ENCODE assay signal across 1 cellular context in the genomic region with DNA sequence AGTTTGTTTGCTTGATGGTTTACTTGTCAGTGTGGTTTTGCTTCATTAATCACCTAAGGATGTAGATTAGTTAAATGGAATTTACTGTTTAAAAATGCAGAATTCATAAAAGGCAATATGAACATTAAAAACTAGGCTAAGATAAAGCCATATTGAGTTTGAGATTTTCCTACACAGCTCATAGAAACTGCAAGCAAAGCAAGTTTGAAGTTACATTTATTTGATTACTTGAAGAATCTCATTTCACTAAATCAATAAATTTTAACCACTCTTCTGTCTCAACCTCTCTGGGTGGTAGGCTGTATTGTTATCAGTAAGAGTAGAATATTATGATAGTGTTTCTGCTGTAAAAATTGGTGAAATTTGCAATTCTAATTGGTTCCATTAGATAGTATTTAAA.
TF ChIP-seq lines count a peak whose summit lies in the region.

No MANE protein-coding gene starts in this region.

TF ChIP-seq in HepG2, 621 proteins besides CTCF, POLR2A, EP300 and RAD21 (continued from another document):
- TF ChIP-seq, protein P1, sequence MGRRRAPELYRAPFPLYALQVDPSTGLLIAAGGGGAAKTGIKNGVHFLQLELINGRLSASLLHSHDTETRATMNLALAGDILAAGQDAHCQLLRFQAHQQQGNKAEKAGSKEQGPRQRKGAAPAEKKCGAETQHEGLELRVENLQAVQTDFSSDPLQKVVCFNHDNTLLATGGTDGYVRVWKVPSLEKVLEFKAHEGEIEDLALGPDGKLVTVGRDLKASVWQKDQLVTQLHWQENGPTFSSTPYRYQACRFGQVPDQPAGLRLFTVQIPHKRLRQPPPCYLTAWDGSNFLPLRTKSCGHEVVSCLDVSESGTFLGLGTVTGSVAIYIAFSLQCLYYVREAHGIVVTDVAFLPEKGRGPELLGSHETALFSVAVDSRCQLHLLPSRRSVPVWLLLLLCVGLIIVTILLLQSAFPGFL (CRISPR knock-in tag; IDR thresholded peaks at IDR 0.05), result no peak
- TF ChIP-seq JUN (CRISPR knock-in tag; IDR thresholded peaks at IDR 0.05), result no peak
- peak; percentile 40; the same call in 1 of the 2 replicates for TF ChIP-seq MAFF (IDR thresholded peaks at IDR 0.05; ENCODE audit: low read depth, low read length)
- TF ChIP-seq MAFK (conservative IDR thresholded peaks at IDR 0.05 in 1 of 2, IDR thresholded peaks at IDR 0.05 in 1 of 2; ENCODE audit: low read length in 2 of 2), result peak; percentile 16 to 57; a peak in 1 of 4 replicates
